In the genomic region with DNA sequence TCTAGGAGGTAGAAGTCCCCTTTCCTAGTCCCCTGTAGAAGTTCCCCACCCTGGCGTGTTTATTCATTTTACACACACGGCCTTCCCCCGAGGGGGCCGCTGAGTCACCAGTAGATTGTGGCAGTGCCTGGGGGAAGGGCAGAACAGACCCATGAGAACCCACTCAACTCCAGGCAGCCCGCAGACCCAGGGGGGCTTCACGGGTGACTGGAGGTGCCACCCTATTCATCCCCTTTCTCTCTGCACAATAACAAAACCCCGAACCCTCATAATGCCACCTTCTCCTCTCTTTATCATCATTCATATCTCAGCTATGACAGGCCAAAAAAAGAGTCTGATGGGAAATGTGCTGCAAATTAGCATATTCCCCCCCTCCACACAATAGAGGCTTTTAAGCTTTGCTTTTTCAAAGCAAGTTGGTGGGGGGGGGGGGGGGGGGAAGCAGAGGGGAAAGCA, we compare ENCODE assay signal across 16 cellular contexts. TPM values are rescaled to one million over a fixed set of nuclear protein-coding genes. Genes with fewer than 3 reads are reported as not detected.
DNase-seq lines count a peak whose midpoint lies in the region; ATAC-seq and TF ChIP-seq lines count a peak whose summit lies in the region.
"Had no signal": no experiment of that assay in that cellular context is flagged by ENCODE, and none has a peak within 500 bp of the region (broad histone marks: within the 10 kb centered on the region; RNA-seq: fewer than 3 reads in every experiment).

No MANE protein-coding gene starts in this region.

- H4K8ac ChIP-seq in trophoblast cell (ENCODE audit: low read depth, low read length) = no peak overlapping the region

- H3K36me3 ChIP-seq in GM06990 (ENCODE audit: control insufficient read depth, insufficient read depth, low read length) = no peaks in the 10 kb centered on the region
- no peaks in the 10 kb centered on the region for H3K36me3 ChIP-seq in trophoblast cell (ENCODE audit: control insufficient read depth in 1 of 2, insufficient read depth in 2 of 2, low read length in 2 of 2)

- H3K4me1 ChIP-seq in trophoblast cell (ENCODE audit: control insufficient read depth in 1 of 2, insufficient read depth in 2 of 2, low read length in 2 of 2) = no peaks in the 10 kb centered on the region

- TF ChIP-seq CTCF in GM06990 (IDR thresholded peaks at IDR 0.05; ENCODE audit: insufficient read depth, low read length, poor library complexity, severe bottlenecking) = no peak

- no peak overlapping the region for H3K4me3 ChIP-seq in GM06990 (replicated peaks; ENCODE audit: low read depth, low read length)
- no peak overlapping the region for H3K4me3 ChIP-seq in trophoblast cell (ENCODE audit: low read depth, low read length)

- no peak overlapping the region for H4K91ac ChIP-seq in trophoblast cell (ENCODE audit: low read depth, low read length)

- H3K9ac ChIP-seq in trophoblast cell (ENCODE audit: low read length) = no peak overlapping the region

- H3K27me3 ChIP-seq in GM06990 (replicated peaks; ENCODE audit: control insufficient read depth, insufficient read depth, low read length) (no peaks in the 10 kb centered on the region; the same call in 1 of the 2 replicates), trophoblast cell (ENCODE audit: insufficient read depth, low read length) (no peaks in the 10 kb centered on the region)

- H3K4me2 ChIP-seq in trophoblast cell (ENCODE audit: low read length) = peak overlapping the region; percentile 27

- WGBS in trophoblast cell (ENCODE audit: extremely low coverage, insufficient coverage, insufficient read length) = no CpG with 5 or more reads among the region's 7 CpGs

- H3K23ac ChIP-seq in trophoblast cell (ENCODE audit: low read length) = no peak overlapping the region

- peak overlapping the region; percentile 55 for H3K27ac ChIP-seq in angular gyrus (ENCODE audit: low read depth, low read length)
- no peak overlapping the region for H3K27ac ChIP-seq in trophoblast cell (ENCODE audit: low read depth, low read length)
- H3K27ac ChIP-seq: epithelial cell of prostate, HL-60 had no signal

- no peak overlapping the region for H2BK5ac ChIP-seq in trophoblast cell (ENCODE audit: low read depth, low read length, poor library complexity)

- no peak overlapping the region for H2AK5ac ChIP-seq in trophoblast cell (ENCODE audit: low read length)

- DNase-seq in GM06990 (ENCODE audit: extremely low read depth, insufficient read length) (peak; percentile 12), hippocampal formation (lab: John Stamatoyannopoulos, UW) (peak; percentile 42 to 62), trophoblast cell (no peak), NCI-H146 treated with DMSO at 0.1 percent for 48 hours (lab: John Stamatoyannopoulos, UW; ENCODE audit: unreplicated experiment) (no peak), NCI-H187 treated with DMSO at 0.1 percent for 48 hours (lab: John Stamatoyannopoulos, UW) (no peak)
- DNase-seq in activated CD4-positive, alpha-beta T cell treated with anti-CD3 and anti-CD28 coated beads for 1 hour = no peak
- DNase-seq: activated naive CD4-positive, alpha-beta T cell treated with anti-CD3 and anti-CD28 coated beads for 36 hours; central memory CD4-positive, alpha-beta T cell; DMS79 treated with DMSO at 0.1 percent for 48 hours; NCI-H2029; stimulated activated CD4-positive, alpha-beta T cell treated with anti-CD3 and anti-CD28 coated beads, Interleukin-4, amount 100 ng/mL, for 4 hours had no signal

- H2BK120ac ChIP-seq in trophoblast cell (ENCODE audit: insufficient read depth, low read length, poor library complexity) = no peak overlapping the region

- no peak overlapping the region for H3K4ac ChIP-seq in trophoblast cell (ENCODE audit: low read depth, low read length)

- no peak overlapping the region for H3K14ac ChIP-seq in trophoblast cell (ENCODE audit: low read length)

- H3K79me2 ChIP-seq in trophoblast cell (ENCODE audit: control insufficient read depth, insufficient read depth, low read length, poor library complexity) = no peaks in the 10 kb centered on the region

- no peak overlapping the region for H2AFZ ChIP-seq in trophoblast cell (ENCODE audit: insufficient read depth, low read length, poor library complexity)

- ATAC-seq in HG03196 (IDR thresholded peaks at IDR 0.05; ENCODE audit: unreplicated experiment) = no peak
- ATAC-seq: stimulated activated memory B cell treated with anti-CD40 and anti-IgM and Interleukin-4, amounts not matched to agents 10 μg/mL and 1 μg/mL and 100 μg/mL, for 72 hours had no signal

- H3K9me3 ChIP-seq in trophoblast cell (ENCODE audit: insufficient read depth, low read depth, low read length) = no peaks in the 10 kb centered on the region

- H3K18ac ChIP-seq in trophoblast cell (ENCODE audit: low read length) = no peak overlapping the region

- H2BK12ac ChIP-seq in trophoblast cell (ENCODE audit: low read length) = no peak overlapping the region

- H3K79me1 ChIP-seq in trophoblast cell (ENCODE audit: low read length) = no peaks in the 10 kb centered on the region

- no peak overlapping the region for H4K12ac ChIP-seq in trophoblast cell (ENCODE audit: low read depth, low read length)

RNA-seq across cellular contexts. Expression of a gene that starts 20.4 kb away (rescaled TPM):
- 1.8 TPM in 2 replicates for polyA plus RNA-seq in trophoblast cell (2013)

Comparison
In these comparisons a context has a peak if more than half of its experiments do, and no peak if none do; other contexts are left out.
1. DNase-seq: peak in GM06990 (single experiment) and hippocampal formation (2 of 2); none in trophoblast cell (0 of 2), NCI-H146 treated with DMSO at 0.1 percent for 48 hours (single experiment), NCI-H187 treated with DMSO at 0.1 percent for 48 hours (single experiment) and activated CD4-positive, alpha-beta T cell treated with anti-CD3 and anti-CD28 coated beads for 1 hour (single experiment).